8 cellular contexts compared by ENCODE assay signal in genomic region chr6:90284745-90285481, GRCh38. TPM values are rescaled to one million over a fixed set of nuclear protein-coding genes. Genes with fewer than 3 reads are reported as not detected.
DNase-seq lines count a peak whose midpoint lies in the region; ATAC-seq and TF ChIP-seq lines count a peak whose summit lies in the region.

No MANE protein-coding gene starts in this region.

- peaks cover 17% of the 10 kb centered on the region for H3K4me1 ChIP-seq in endocrine pancreas (ENCODE audit: control insufficient read depth, insufficient read depth, low read length)

- H3K9me3 ChIP-seq in endocrine pancreas (ENCODE audit: control insufficient read depth, low read length) (no peaks in the 10 kb centered on the region), MG63 (peaks cover 9% of the 10 kb centered on the region; the same call in 1 of the 2 replicates)

- TF ChIP-seq CTCF in nephron progenitor cell (IDR thresholded peaks at IDR 0.05): no peak

- peaks cover 38% of the 10 kb centered on the region for H3K4me1 Mint-ChIP-seq in nephron progenitor cell

- H3K4me3 ChIP-seq in endocrine pancreas (ENCODE audit: control insufficient read depth, insufficient read depth, low read length) (peak overlapping the region; percentile 62), MG63 (no peak overlapping the region)

- H3K27ac Mint-ChIP-seq in nephron progenitor cell: peak overlapping the region; percentile 62

- ATAC-seq in HG02973 (IDR thresholded peaks at IDR 0.05; ENCODE audit: unreplicated experiment): peak; percentile 72

- H3K36me3 Mint-ChIP-seq in nephron progenitor cell (ENCODE audit: low read depth): peaks cover 31% of the 10 kb centered on the region

- H3K9me3 Mint-ChIP-seq in nephron progenitor cell: peaks cover 31% of the 10 kb centered on the region

- peak overlapping the region; percentile 74 for H3K4me3 Mint-ChIP-seq in nephron progenitor cell

- H3K9ac ChIP-seq in endocrine pancreas (ENCODE audit: control insufficient read depth, insufficient read depth, low read length): peak overlapping the region; percentile 38

- H3K27me3 Mint-ChIP-seq in nephron progenitor cell (ENCODE audit: low read depth, poor library complexity): no peaks in the 10 kb centered on the region

- peak; percentile 32 for DNase-seq in activated naive CD4-positive, alpha-beta T cell treated with Interleukin-2 at 50 U/mL for 16 hours
- no peak for DNase-seq in activated naive CD4-positive, alpha-beta T cell (lab: John Stamatoyannopoulos, UW)
- DNase-seq in RPMI8226 (peak; percentile 61), nephron progenitor cell (peak; percentile 10), MG63 (no peak), NCI-H748 (lab: John Stamatoyannopoulos, UW; ENCODE audit: unreplicated experiment) (no peak)

- H3K36me3 ChIP-seq in endocrine pancreas (ENCODE audit: control insufficient read depth, insufficient read depth, low read length) (no peaks in the 10 kb centered on the region), MG63 (no peaks in the 10 kb centered on the region)

- no peaks in the 10 kb centered on the region for H3K27me3 ChIP-seq in endocrine pancreas (ENCODE audit: control insufficient read depth, insufficient read depth, low read length)
- H3K27me3 ChIP-seq in MG63: peaks cover 13% of the 10 kb centered on the region

RNA-seq across cellular contexts. Expression of gene BACH2, which starts 11.7 kb away (rescaled TPM):
- not detected in 2 replicates for total RNA-seq in MG63 (2014; rRNA removed; shearing (Covaris generic); ENCODE audit: low replicate concordance)

Comparison
In these comparisons a context has a peak if more than half of its experiments do, and no peak if none do; other contexts are left out.
1. DNase-seq: peak in activated naive CD4-positive, alpha-beta T cell treated with Interleukin-2 at 50 U/mL for 16 hours (single experiment), RPMI8226 (single experiment) and nephron progenitor cell (single experiment); none in activated naive CD4-positive, alpha-beta T cell (0 of 4), MG63 (single experiment) and NCI-H748 (single experiment).